Comparison of ENCODE assay signal across 31 cellular contexts in genomic region chr17:28427372-28427771, GRCh38. TPM values are rescaled to one million over a fixed set of nuclear protein-coding genes. Genes with fewer than 3 reads are reported as not detected.
DNase-seq lines count a peak whose midpoint lies in the region; ATAC-seq and TF ChIP-seq lines count a peak whose summit lies in the region.
"Had no signal": no experiment of that assay in that cellular context is flagged by ENCODE, and none has a peak within 500 bp of the region (broad histone marks: within the 10 kb centered on the region; RNA-seq: fewer than 3 reads in every experiment).

No MANE protein-coding gene starts in this region.

- DNase-seq in NCI-H2107 treated with DMSO at 0.1 percent for 48 hours (lab: John Stamatoyannopoulos, UW; ENCODE audit: unreplicated experiment) (peak; percentile 81), NCI-H2107 (lab: John Stamatoyannopoulos, UW) (no peak), NCI-H2081 treated with DMSO at 0.1 percent for 48 hours (lab: John Stamatoyannopoulos, UW) (peak; percentile 42), NCI-H748 (lab: John Stamatoyannopoulos, UW; ENCODE audit: unreplicated experiment) (peak; percentile 67), fibroblast of villous mesenchyme (ENCODE audit: low read depth) (peak; percentile 30), left ventricle myocardium superior (no peak), NCI-H1105 treated with DMSO at 0.1 percent for 48 hours (lab: John Stamatoyannopoulos, UW) (no peak)
- DNase-seq: activated CD4-positive, alpha-beta T cell treated with anti-CD3 and anti-CD28 coated beads for 48 hours; activated naive CD4-positive, alpha-beta T cell; activated T-cell treated with anti-CD3 and anti-CD28 coated beads, Interleukin-2, amount 50 U/mL, for 48 hours; adrenal gland; brain microvascular endothelial cell; DND-41; effector CD8-positive, alpha-beta T cell; left cardiac atrium; mesendoderm; naive thymus-derived CD4-positive, alpha-beta T cell; NCI-H526; occipital lobe; SK-N-SH; T-helper 17 cell; trophoblast cell had no signal

- ATAC-seq in left ventricle myocardium superior (no peak), GM21723 (IDR thresholded peaks at IDR 0.05; ENCODE audit: unreplicated experiment) (no peak)
- ATAC-seq: left cardiac atrium; naive thymus-derived CD4-positive, alpha-beta T cell; T-helper 17 cell had no signal

- intact Hi-C loops in left ventricle myocardium superior (cut with micrococcal nuclease) = no loop called here

- TF ChIP-seq CTCF in fibroblast of villous mesenchyme (IDR thresholded peaks at IDR 0.05; ENCODE audit: insufficient read depth, low read depth, low read length) = no peak

- H3K4me3 ChIP-seq in fibroblast of villous mesenchyme (ENCODE audit: low read depth, low read length) = no peak overlapping the region
- H3K4me3 ChIP-seq: adrenal gland, HAP-1 had no signal

RNA-seq across cellular contexts. Expression of gene SLC46A1, which starts 21.4 kb away (rescaled TPM):
- 8.4 and 9.5 TPM in 2 replicates for total RNA-seq in fibroblast of villous mesenchyme
- total RNA-seq in left ventricle myocardium superior = 7.9 TPM

RNA-seq across cellular contexts. Expression of gene SLC13A2, which starts 46.1 kb away (rescaled TPM):
- total RNA-seq in fibroblast of villous mesenchyme = not detected in 2 replicates
- total RNA-seq in left ventricle myocardium superior = not detected
- total RNA-seq: A172; adrenal gland; epithelial cell of proximal tubule; frontal cortex; HepG2; left cardiac atrium; LHCN-M2; naive thymus-derived CD4-positive, alpha-beta T cell; occipital lobe; OCI-LY7; pulmonary artery endothelial cell; T-helper 17 cell had no signal

RNA-seq across cellular contexts. Expression of gene SARM1, which starts 55.9 kb away (rescaled TPM):
- total RNA-seq in fibroblast of villous mesenchyme (12.9 and 16.4 TPM in 2 replicates), left ventricle myocardium superior (4.2 TPM)

RNA-seq across cellular contexts. Expression of gene VTN, which starts 57.3 kb away (rescaled TPM):
- total RNA-seq in fibroblast of villous mesenchyme (5.2 and 10.0 TPM in 2 replicates), left ventricle myocardium superior (38.1 TPM)
- total RNA-seq: epithelial cell of proximal tubule had no signal

Comparison
In these comparisons a context has a peak if more than half of its experiments do, and no peak if none do; other contexts are left out.
1. DNase-seq: peak in NCI-H2107 treated with DMSO at 0.1 percent for 48 hours (single experiment), NCI-H2081 treated with DMSO at 0.1 percent for 48 hours (single experiment), NCI-H748 (single experiment) and fibroblast of villous mesenchyme (single experiment); none in NCI-H2107 (single experiment), left ventricle myocardium superior (single experiment) and NCI-H1105 treated with DMSO at 0.1 percent for 48 hours (single experiment).